Comparison of ENCODE assay signal across 27 cellular contexts in the genomic region with DNA sequence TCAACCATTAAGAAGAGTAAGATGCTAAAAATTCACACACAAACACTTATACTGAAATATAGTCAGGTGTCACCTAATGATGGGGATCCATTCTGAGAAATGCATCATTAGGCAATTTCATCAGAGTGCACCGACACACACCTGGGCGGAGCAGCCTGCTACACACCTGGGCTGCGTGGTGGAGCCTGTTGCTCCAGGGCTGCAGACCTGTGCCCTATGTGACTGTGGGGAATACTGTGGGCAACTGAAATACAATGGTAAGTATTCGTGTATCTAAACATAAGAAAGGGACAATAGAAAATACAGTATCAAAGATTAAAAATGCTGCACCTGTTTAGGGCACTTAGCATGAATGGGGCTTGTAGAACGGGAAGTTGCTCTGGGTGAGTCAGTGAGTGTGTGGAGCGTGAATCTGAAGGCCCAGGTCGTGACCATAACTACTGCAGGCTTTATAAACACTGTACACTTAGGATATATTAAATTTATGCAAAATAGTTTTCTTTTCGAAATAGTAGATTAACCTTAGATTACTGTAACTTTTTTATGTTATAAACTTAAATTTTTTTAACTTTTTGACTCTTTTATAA.
A peak's percentile ranks its signal among the peaks of the same experiment; 100 is the strongest.
DNase-seq lines count a peak whose midpoint lies in the region; ATAC-seq and TF ChIP-seq lines count a peak whose summit lies in the region.
"Had no signal": no experiment of that assay in that cellular context is flagged by ENCODE, and none has a peak within 500 bp of the region (broad histone marks: within the 10 kb centered on the region; RNA-seq: fewer than 3 reads in every experiment).

No MANE protein-coding gene starts in this region.

- no peak overlapping the region for H3K4me3 Mint-ChIP-seq in activated CD8-positive, alpha-beta T cell treated with anti-CD3 and anti-CD28 coated beads, Interleukin-2, amount 10 ng/mL, durations not matched to agents 7 days and 5 days
- H3K4me3 Mint-ChIP-seq in activated CD8-positive, alpha-beta T cell treated with anti-CD3 and anti-CD28 coated beads for 36 hours: no peak overlapping the region
- no peak overlapping the region for H3K4me3 Mint-ChIP-seq in T-cell
- H3K4me3 Mint-ChIP-seq: activated naive CD8-positive, alpha-beta T cell treated with anti-CD3 and anti-CD28 coated beads for 36 hours; activated T-helper 17 cell treated with anti-CD3 and anti-CD28 coated beads, Interleukin-2, amount 50 U/mL, for 72 hours; stimulated activated memory B cell treated with anti-CD40 and anti-IgM and Interleukin-4, amounts not matched to agents 10 μg/mL and 1 μg/mL and 100 μg/mL, for 72 hours had no signal

- H3K9me3 ChIP-seq in esophagus (ENCODE audit: control insufficient read depth in 2 of 2, insufficient read depth in 1 of 2, low read depth in 1 of 2, low read length in 1 of 2): no peaks in the 10 kb centered on the region
- H3K9me3 ChIP-seq in spleen: no peaks in the 10 kb centered on the region
- no peaks in the 10 kb centered on the region for H3K9me3 ChIP-seq in BE2C
- H3K9me3 ChIP-seq: HAP-1, lower lobe of right lung, uterus had no signal

- no peaks in the 10 kb centered on the region for H3K9me3 Mint-ChIP-seq in activated CD8-positive, alpha-beta T cell treated with anti-CD3 and anti-CD28 coated beads, Interleukin-2, amount 10 ng/mL, durations not matched to agents 7 days and 5 days (ENCODE audit: insufficient read depth)
- no peaks in the 10 kb centered on the region for H3K9me3 Mint-ChIP-seq in activated CD8-positive, alpha-beta T cell treated with anti-CD3 and anti-CD28 coated beads for 36 hours
- no peaks in the 10 kb centered on the region for H3K9me3 Mint-ChIP-seq in T-cell
- H3K9me3 Mint-ChIP-seq: activated naive CD8-positive, alpha-beta T cell treated with anti-CD3 and anti-CD28 coated beads for 36 hours; activated T-helper 17 cell treated with anti-CD3 and anti-CD28 coated beads, Interleukin-2, amount 50 U/mL, for 72 hours; stimulated activated memory B cell treated with anti-CD40 and anti-IgM and Interleukin-4, amounts not matched to agents 10 μg/mL and 1 μg/mL and 100 μg/mL, for 72 hours had no signal

- H3K27me3 ChIP-seq in esophagus (ENCODE audit: control insufficient read depth in 1 of 2, insufficient read depth in 2 of 2, low read length in 2 of 2) (no peaks in the 10 kb centered on the region), spleen (replicated peaks in 1 of 7) (peaks cover 0 to 38% (median 0%) of the 10 kb centered on the region in 7 donors), BE2C (no peaks in the 10 kb centered on the region)
- H3K27me3 ChIP-seq: foreskin keratinocyte, hepatocyte, uterus had no signal

- H3K4me1 ChIP-seq in esophagus (ENCODE audit: control insufficient read depth in 2 of 2, insufficient read depth in 2 of 2, low read length in 1 of 2) (peaks cover 0 to 8% of the 10 kb centered on the region in 2 donors), spleen (peaks cover 12 to 44% (median 24%) of the 10 kb centered on the region in 6 donors), BE2C (no peaks in the 10 kb centered on the region)
- H3K4me1 ChIP-seq: uterus had no signal

- peaks cover 0 to 2% of the 10 kb centered on the region in 2 donors for H3K36me3 ChIP-seq in esophagus (ENCODE audit: control insufficient read depth in 2 of 2, insufficient read depth in 2 of 2, low read length in 1 of 2)
- H3K36me3 ChIP-seq in spleen: no peaks in the 10 kb centered on the region
- H3K36me3 ChIP-seq in BE2C: no peaks in the 10 kb centered on the region
- H3K36me3 ChIP-seq: HAP-1, lower lobe of right lung, uterus had no signal

- POLR2A ChIA-PET in activated CD8-positive, alpha-beta T cell treated with anti-CD3 and anti-CD28 coated beads, Interleukin-2, amount 10 ng/mL, durations not matched to agents 7 days and 5 days (lab: Charles Lee): no interaction called here
- POLR2A ChIA-PET in activated CD8-positive, alpha-beta T cell treated with anti-CD3 and anti-CD28 coated beads for 36 hours (lab: Charles Lee): no interaction called here
- POLR2A ChIA-PET in T-cell (lab: Charles Lee) (no interaction called here), HEK293T (lab: Yijun Ruan, JAX) (no interaction called here)

- H3K27ac Mint-ChIP-seq in activated CD8-positive, alpha-beta T cell treated with anti-CD3 and anti-CD28 coated beads, Interleukin-2, amount 10 ng/mL, durations not matched to agents 7 days and 5 days: peak overlapping the region; percentile 10
- H3K27ac Mint-ChIP-seq in activated CD8-positive, alpha-beta T cell treated with anti-CD3 and anti-CD28 coated beads for 36 hours: no peak overlapping the region
- no peak overlapping the region for H3K27ac Mint-ChIP-seq in T-cell
- H3K27ac Mint-ChIP-seq: activated naive CD8-positive, alpha-beta T cell treated with anti-CD3 and anti-CD28 coated beads for 36 hours; activated T-helper 17 cell treated with anti-CD3 and anti-CD28 coated beads, Interleukin-2, amount 50 U/mL, for 72 hours; stimulated activated memory B cell treated with anti-CD40 and anti-IgM and Interleukin-4, amounts not matched to agents 10 μg/mL and 1 μg/mL and 100 μg/mL, for 72 hours had no signal

- peaks cover 42% of the 10 kb centered on the region for H3K4me1 Mint-ChIP-seq in activated CD8-positive, alpha-beta T cell treated with anti-CD3 and anti-CD28 coated beads, Interleukin-2, amount 10 ng/mL, durations not matched to agents 7 days and 5 days (ENCODE audit: low read depth)
- H3K4me1 Mint-ChIP-seq in activated CD8-positive, alpha-beta T cell treated with anti-CD3 and anti-CD28 coated beads for 36 hours (ENCODE audit: low read depth): peaks cover 37% of the 10 kb centered on the region
- H3K4me1 Mint-ChIP-seq in T-cell: peaks cover 41 to 53% (median 46%) of the 10 kb centered on the region in 3 donors

- TF ChIP-seq CTCF in activated CD8-positive, alpha-beta T cell treated with anti-CD3 and anti-CD28 coated beads for 36 hours (IDR thresholded peaks at IDR 0.05): no peak
- TF ChIP-seq CTCF in spleen (IDR thresholded peaks at IDR 0.05 in 8 of 11, conservative IDR thresholded peaks at IDR 0.05 in 3 of 11) (no peak), BE2C (IDR thresholded peaks at IDR 0.05; ENCODE audit: low read depth, low read length) (no peak)

- no peak for ATAC-seq in activated CD8-positive, alpha-beta T cell treated with anti-CD3 and anti-CD28 coated beads, Interleukin-2, amount 10 ng/mL, durations not matched to agents 7 days and 5 days
- no peak for ATAC-seq in activated CD8-positive, alpha-beta T cell treated with anti-CD3 and anti-CD28 coated beads for 36 hours
- no peak for ATAC-seq in T-cell (replicated peaks in 1 of 4)
- ATAC-seq: activated T-helper 17 cell treated with anti-CD3 and anti-CD28 coated beads, Interleukin-2, amount 50 U/mL, for 72 hours; foreskin keratinocyte; lower lobe of right lung; stimulated activated memory B cell treated with anti-CD40 and anti-IgM and Interleukin-4, amounts not matched to agents 10 μg/mL and 1 μg/mL and 100 μg/mL, for 72 hours had no signal

- H3K27ac ChIP-seq in esophagus (ENCODE audit: low read depth in 2 of 2, low read length in 1 of 2) (peak overlapping the region; percentile 22 to 37), spleen (no peak overlapping the region)
- H3K27ac ChIP-seq: C4-2B, dorsolateral prefrontal cortex, foreskin keratinocyte, hepatocyte, KMS-11, lower lobe of right lung, skin epidermis, uterus, VCaP had no signal

- H3K36me3 Mint-ChIP-seq in activated CD8-positive, alpha-beta T cell treated with anti-CD3 and anti-CD28 coated beads, Interleukin-2, amount 10 ng/mL, durations not matched to agents 7 days and 5 days (ENCODE audit: low read depth): no peaks in the 10 kb centered on the region
- peaks cover 2% of the 10 kb centered on the region for H3K36me3 Mint-ChIP-seq in activated CD8-positive, alpha-beta T cell treated with anti-CD3 and anti-CD28 coated beads for 36 hours (ENCODE audit: low read depth)
- no peaks in the 10 kb centered on the region for H3K36me3 Mint-ChIP-seq in T-cell
- H3K36me3 Mint-ChIP-seq: stimulated activated memory B cell treated with anti-CD40 and anti-IgM and Interleukin-4, amounts not matched to agents 10 μg/mL and 1 μg/mL and 100 μg/mL, for 72 hours had no signal

- intact Hi-C loops in activated CD8-positive, alpha-beta T cell treated with anti-CD3 and anti-CD28 coated beads for 36 hours (cut with micrococcal nuclease): no loop called here
- intact Hi-C loops in spleen (cut with DNase I; ENCODE audit: low total_unique reads): no loop called here

- WGBS in esophagus, 2 donors: 71% methylated on average over 8 of the region's 8 CpGs
- WGBS in spleen, 5 donors: 75 to 81% (median 77%) methylated on average over 8 of the region's 8 CpGs

- CTCF ChIA-PET in activated CD8-positive, alpha-beta T cell treated with anti-CD3 and anti-CD28 coated beads, Interleukin-2, amount 10 ng/mL, durations not matched to agents 7 days and 5 days (lab: Charles Lee): no interaction called here
- CTCF ChIA-PET in activated CD8-positive, alpha-beta T cell treated with anti-CD3 and anti-CD28 coated beads for 36 hours (lab: Charles Lee): no interaction called here
- CTCF ChIA-PET in T-cell (lab: Charles Lee): no interaction called here
- CTCF ChIA-PET in HEK293T (lab: Yijun Ruan, JAX): no interaction called here

- no peak for TF ChIP-seq POLR2A in spleen (IDR thresholded peaks at IDR 0.05)

- H3K27me3 Mint-ChIP-seq in activated CD8-positive, alpha-beta T cell treated with anti-CD3 and anti-CD28 coated beads, Interleukin-2, amount 10 ng/mL, durations not matched to agents 7 days and 5 days (ENCODE audit: low read depth): peaks cover 47% of the 10 kb centered on the region
- H3K27me3 Mint-ChIP-seq in activated CD8-positive, alpha-beta T cell treated with anti-CD3 and anti-CD28 coated beads for 36 hours: peaks cover 32% of the 10 kb centered on the region
- H3K27me3 Mint-ChIP-seq in T-cell: peaks cover 12 to 37% of the 10 kb centered on the region in 2 donors

- no peak overlapping the region for H3K4me3 ChIP-seq in esophagus (ENCODE audit: low read depth in 1 of 2, low read length in 2 of 2)
- no peak overlapping the region for H3K4me3 ChIP-seq in spleen
- H3K4me3 ChIP-seq in BE2C (ENCODE audit: low read depth, low read length): no peak overlapping the region
- H3K4me3 ChIP-seq: dorsolateral prefrontal cortex, HAP-1, hepatocyte, lower lobe of right lung, skin epidermis, uterus had no signal

- no peak for DNase-seq in activated CD8-positive, alpha-beta T cell treated with anti-CD3 and anti-CD28 coated beads, Interleukin-2, amount 10 ng/mL, durations not matched to agents 7 days and 5 days
- no peak for DNase-seq in activated CD8-positive, alpha-beta T cell treated with anti-CD3 and anti-CD28 coated beads for 36 hours
- DNase-seq in NOMO-1 treated with DMSO at 0.1 percent for 48 hours (lab: John Stamatoyannopoulos, UW; ENCODE audit: unreplicated experiment): peak; percentile 71
- DNase-seq in spleen: peak; percentile 45
- no peak for DNase-seq in T-cell
- DNase-seq in BE2C: no peak
- no peak for DNase-seq in HEK293T (ENCODE audit: extremely low spot score)
- DNase-seq: activated CD4-positive, alpha-beta T cell treated with anti-CD3 and anti-CD28 coated beads, Interleukin-2, amount 50 U/mL, for 1 hour; activated CD8-positive, alpha-beta memory T cell treated with anti-CD3 and anti-CD28 coated beads, Interleukin-2, amount 50 U/mL, for 4 hours; activated naive CD8-positive, alpha-beta T cell treated with anti-CD3 and anti-CD28 coated beads for 36 hours; central memory CD4-positive, alpha-beta T cell; dorsolateral prefrontal cortex; foreskin keratinocyte; lower lobe of right lung; NCI-H1092; NCI-H1930; NCI-H510A; uterus had no signal

TF ChIP-seq in HEK293T, 16 proteins besides CTCF, POLR2A, EP300 and RAD21 (continues in another document):
- no peak for TF ChIP-seq HDGF (IDR thresholded peaks at IDR 0.05; ENCODE audit: borderline replicate concordance)

Comparison
In these comparisons a context has a peak if more than half of its experiments do, and no peak if none do; other contexts are left out.
1. DNase-seq: peak in NOMO-1 treated with DMSO at 0.1 percent for 48 hours (single experiment) and spleen (single experiment); none in activated CD8-positive, alpha-beta T cell treated with anti-CD3 and anti-CD28 coated beads, Interleukin-2, amount 10 ng/mL, durations not matched to agents 7 days and 5 days (single experiment), activated CD8-positive, alpha-beta T cell treated with anti-CD3 and anti-CD28 coated beads for 36 hours (single experiment), T-cell (0 of 34), BE2C (single experiment) and HEK293T (single experiment).
2. H3K27ac ChIP-seq: peak in esophagus (2 of 2); none in spleen (0 of 8).